25 cellular contexts compared by ENCODE assay signal in genomic region chr15:68515371-68516095, GRCh38.
"Had no signal": no experiment of that assay in that cellular context is flagged by ENCODE, and none has a peak within 500 bp of the region (broad histone marks: within the 10 kb centered on the region; RNA-seq: fewer than 3 reads in every experiment).

No MANE protein-coding gene starts in this region.

- H3K27ac ChIP-seq: epithelial cell of prostate, esophagus muscularis mucosa, foreskin keratinocyte, hepatocyte, left ventricle myocardium inferior, psoas muscle, skin epidermis, stomach, transverse colon had no signal

- H3K9me3 ChIP-seq: psoas muscle, stomach, thoracic aorta, transverse colon had no signal

- H3K4me2 ChIP-seq: hepatocyte had no signal

- ATAC-seq: foreskin keratinocyte; left cardiac atrium; naive thymus-derived CD8-positive, alpha-beta T cell; psoas muscle; sciatic nerve; stimulated activated naive B cell treated with anti-CD40 and anti-IgM and Interleukin-4, amounts not matched to agents 10 μg/mL and 1 μg/mL and 100 μg/mL, for 72 hours had no signal

- H3K27me3 ChIP-seq: esophagus muscularis mucosa, hepatocyte, stomach, transverse colon had no signal

- H3K36me3 ChIP-seq: esophagus muscularis mucosa, left ventricle myocardium inferior, stomach, thoracic aorta, transverse colon had no signal

- DNase-seq: central memory CD4-positive, alpha-beta T cell; effector memory CD4-positive, alpha-beta T cell; foreskin keratinocyte; head of caudate nucleus; kidney; left cardiac atrium; left ventricle myocardium inferior; mesendoderm; naive thymus-derived CD8-positive, alpha-beta T cell; occipital lobe; psoas muscle; stimulated activated CD4-positive, alpha-beta T cell treated with anti-CD3 and anti-CD28 coated beads, Interleukin-2, amount 100 ng/mL, for 24 hours; stimulated activated CD4-positive, alpha-beta T cell treated with anti-CD3 and anti-CD28 coated beads, Interleukin-4, amount 100 ng/mL, for 4 hours; stimulated activated naive B cell treated with anti-CD40 and anti-IgM and Interleukin-4, amounts not matched to agents 10 μg/mL and 1 μg/mL and 100 μg/mL, for 72 hours; stomach; substantia nigra; transverse colon had no signal

- H3K36me3 Mint-ChIP-seq: naive thymus-derived CD8-positive, alpha-beta T cell; stimulated activated naive B cell treated with anti-CD40 and anti-IgM and Interleukin-4, amounts not matched to agents 10 μg/mL and 1 μg/mL and 100 μg/mL, for 72 hours had no signal

- H3K4me3 ChIP-seq: esophagus muscularis mucosa, hepatocyte, left ventricle myocardium inferior, lung, psoas muscle, skin epidermis, stomach, thoracic aorta, transverse colon had no signal

- H3K4me1 Mint-ChIP-seq: naive thymus-derived CD8-positive, alpha-beta T cell; stimulated activated naive B cell treated with anti-CD40 and anti-IgM and Interleukin-4, amounts not matched to agents 10 μg/mL and 1 μg/mL and 100 μg/mL, for 72 hours had no signal

- H3K4me3 Mint-ChIP-seq: naive thymus-derived CD8-positive, alpha-beta T cell; neural crest cell; stimulated activated naive B cell treated with anti-CD40 and anti-IgM and Interleukin-4, amounts not matched to agents 10 μg/mL and 1 μg/mL and 100 μg/mL, for 72 hours had no signal

- H2AFZ ChIP-seq: hepatocyte had no signal

- H3K27ac Mint-ChIP-seq: stimulated activated naive B cell treated with anti-CD40 and anti-IgM and Interleukin-4, amounts not matched to agents 10 μg/mL and 1 μg/mL and 100 μg/mL, for 72 hours had no signal

- H3K4me1 ChIP-seq: foreskin keratinocyte, psoas muscle had no signal

- FAIRE-seq: kidney had no signal
